ENCODE assay signal across 12 cellular contexts in genomic region chr1:155007253-155007828, GRCh38. TPM values are rescaled to one million over a fixed set of nuclear protein-coding genes. Genes with fewer than 3 reads are reported as not detected.
DNase-seq lines count a peak whose midpoint lies in the region; ATAC-seq, FAIRE-seq and TF ChIP-seq lines count a peak whose summit lies in the region.
"Had no signal": no experiment of that assay in that cellular context is flagged by ENCODE, and none has a peak within 500 bp of the region (broad histone marks: within the 10 kb centered on the region; RNA-seq: fewer than 3 reads in every experiment).

No MANE protein-coding gene starts in this region.

- H3K4me3 Mint-ChIP-seq in neural crest cell (peak overlapping the region; percentile 79), neural progenitor cell (no peak overlapping the region)
- H3K4me3 Mint-ChIP-seq: mesothelial cell of epicardium had no signal

- 76% methylated on average over 4 of the region's 6 CpGs for WGBS in A549 (ENCODE audit: missing lambda C conversion rate)
- WGBS in esophagus, 2 donors, result 31 to 42% methylated on average over 6 of the region's 6 CpGs

- H3K27ac ChIP-seq in A549, result peak overlapping the region; percentile 98 to 100
- no peak overlapping the region for H3K27ac ChIP-seq in OCI-LY7 (ENCODE audit: low read depth, low read length, poor library complexity, severe bottlenecking)
- H3K27ac ChIP-seq in esophagus (ENCODE audit: low read depth in 2 of 2, low read length in 1 of 2), result peak overlapping the region; percentile 98
- no peak overlapping the region for H3K27ac ChIP-seq in neural progenitor cell

- H3K36me3 Mint-ChIP-seq in neural crest cell (ENCODE audit: low read depth), result no peaks in the 10 kb centered on the region
- H3K36me3 Mint-ChIP-seq in neural progenitor cell, result no peaks in the 10 kb centered on the region
- H3K36me3 Mint-ChIP-seq: mesothelial cell of epicardium had no signal

- ATAC-seq in A549, result no peak
- ATAC-seq in GM21619 (IDR thresholded peaks at IDR 0.05; ENCODE audit: unreplicated experiment), result no peak

- no peaks in the 10 kb centered on the region for H3K27me3 ChIP-seq in esophagus (ENCODE audit: control insufficient read depth in 1 of 2, insufficient read depth in 2 of 2, low read length in 2 of 2)
- H3K27me3 ChIP-seq in neural progenitor cell, result no peaks in the 10 kb centered on the region

- H2AFZ ChIP-seq in OCI-LY7 (ENCODE audit: low read length) (no peak overlapping the region), neural progenitor cell (replicated peaks) (no peak overlapping the region)

- TF ChIP-seq CTCF in A549 (IDR thresholded peaks at IDR 0.05), result no peak
- TF ChIP-seq CTCF in OCI-LY7 (conservative IDR thresholded peaks at IDR 0.05; ENCODE audit: low read length), result no peak
- TF ChIP-seq CTCF in neural crest cell (conservative IDR thresholded peaks at IDR 0.05), result no peak
- TF ChIP-seq CTCF in neural progenitor cell (IDR thresholded peaks at IDR 0.05), result no peak

- DNase-seq in A549 (ENCODE audit: low read depth in 1 of 2, low spot score in 1 of 2) (no peak), OCI-LY7 (ENCODE audit: low spot score) (no peak), neural crest cell (ENCODE audit: low read depth, low spot score) (no peak), neural progenitor cell (ENCODE audit: low spot score) (no peak), occipital lobe (lab: John Stamatoyannopoulos, UW) (no peak), OCI-M2 (lab: John Stamatoyannopoulos, UW; ENCODE audit: unreplicated experiment) (no peak)
- DNase-seq: stimulated activated CD4-positive, alpha-beta T cell treated with anti-CD3 and anti-CD28 coated beads, Interleukin-4, amount 100 ng/mL, for 4 hours had no signal

- H3K9me3 Mint-ChIP-seq in neural crest cell (no peaks in the 10 kb centered on the region), neural progenitor cell (peaks cover 2% of the 10 kb centered on the region)
- H3K9me3 Mint-ChIP-seq: mesothelial cell of epicardium had no signal

- no peak for TF ChIP-seq RAD21 in A549 (conservative IDR thresholded peaks at IDR 0.05 in 1 of 2, IDR thresholded peaks at IDR 0.05 in 1 of 2)

- H3K4me3 ChIP-seq in A549 (no peak overlapping the region), OCI-LY7 (ENCODE audit: low read depth, low read length, poor library complexity, severe bottlenecking) (no peak overlapping the region), esophagus (ENCODE audit: low read depth in 1 of 2, low read length in 2 of 2) (peak overlapping the region in 1 of 2 donors; percentile 87), neural progenitor cell (no peak overlapping the region)

- peaks cover 10% of the 10 kb centered on the region; the same call in 1 of the 2 replicates for H3K79me2 ChIP-seq in OCI-LY7 (ENCODE audit: insufficient read depth, low read depth, low read length)
- peaks cover 42% of the 10 kb centered on the region for H3K79me2 ChIP-seq in neural progenitor cell (ENCODE audit: low read depth)

- no peak for TF ChIP-seq POLR2A in A549 (IDR thresholded peaks at IDR 0.05; ENCODE audit: low read length)

- H3K27ac Mint-ChIP-seq in neural crest cell (ENCODE audit: unreplicated experiment) (no peak overlapping the region), neural progenitor cell (no peak overlapping the region)

- POLR2A ChIA-PET in A549 (lab: Yijun Ruan, JAX) (interaction anchor here (1.0 kb wide), 1 partner anchor 8 kb away, joined by 3 read pairs; no protein-coding TSS in a partner anchor), OCI-LY7 (lab: Charles Lee) (no interaction called here)

- no peaks in the 10 kb centered on the region for H4K20me1 ChIP-seq in OCI-LY7 (ENCODE audit: insufficient read depth, low read length)
- no peaks in the 10 kb centered on the region for H4K20me1 ChIP-seq in neural progenitor cell (ENCODE audit: low read depth)

- H3K9me3 ChIP-seq in A549 (no peaks in the 10 kb centered on the region), OCI-LY7 (ENCODE audit: low read length) (no peaks in the 10 kb centered on the region), esophagus (ENCODE audit: control insufficient read depth in 2 of 2, insufficient read depth in 1 of 2, low read depth in 1 of 2, low read length in 1 of 2) (no peaks in the 10 kb centered on the region), neural progenitor cell (ENCODE audit: low read depth) (no peaks in the 10 kb centered on the region)

- peak overlapping the region; percentile 88 for H3K4me2 ChIP-seq in A549
- H3K4me2 ChIP-seq in OCI-LY7 (ENCODE audit: low read length), result 0 out of 2 replicates have a peak overlapping the region, but pooled peaks have one; percentile 3
- H3K4me2 ChIP-seq in neural progenitor cell, result no peak overlapping the region

- CTCF ChIA-PET in A549 (lab: Yijun Ruan, JAX), result interaction anchor here (1.0 to 1.9 kb wide), 2 partner anchors 84 to 160 kb away, joined by 3 to 4 read pairs; no protein-coding TSS in a partner anchor
- CTCF ChIA-PET in OCI-LY7 (lab: Charles Lee; ENCODE audit: unreplicated experiment), result no interaction called here

- H3K4me1 Mint-ChIP-seq in neural crest cell (peaks cover 24% of the 10 kb centered on the region), neural progenitor cell (peaks cover 23% of the 10 kb centered on the region)

- H3K9ac ChIP-seq in neural progenitor cell, result no peak overlapping the region

- H3F3A ChIP-seq in neural progenitor cell (ENCODE audit: low read depth), result peaks cover 19% of the 10 kb centered on the region

- BruUV-seq in OCI-LY7 (replicated peaks; lab: Mats Ljungman, UMichigan), result no TSS peak

- no peaks in the 10 kb centered on the region for H3K27me3 Mint-ChIP-seq in neural crest cell (ENCODE audit: low read depth)
- H3K27me3 Mint-ChIP-seq in neural progenitor cell (ENCODE audit: insufficient read depth, low read depth), result peaks cover 5% of the 10 kb centered on the region

- peaks cover 81% of the 10 kb centered on the region for H3K4me1 ChIP-seq in A549
- peaks cover 67% of the 10 kb centered on the region for H3K4me1 ChIP-seq in OCI-LY7 (ENCODE audit: insufficient read depth, low read length, poor library complexity, severe bottlenecking)
- peaks cover 11 to 39% of the 10 kb centered on the region in 2 donors for H3K4me1 ChIP-seq in esophagus (ENCODE audit: control insufficient read depth in 2 of 2, insufficient read depth in 2 of 2, low read length in 1 of 2)
- H3K4me1 ChIP-seq in neural progenitor cell, result peaks cover 42% of the 10 kb centered on the region

- TF ChIP-seq EP300 in A549 (IDR thresholded peaks at IDR 0.05), result no peak

- FAIRE-seq in A549 (lab: Jason Lieb, UNC), result no peak

- no peaks in the 10 kb centered on the region for H3K9me2 ChIP-seq in OCI-LY7 (ENCODE audit: insufficient read depth, low read length)

- no peaks in the 10 kb centered on the region for H3K36me3 ChIP-seq in OCI-LY7 (ENCODE audit: insufficient read depth, low read length)
- H3K36me3 ChIP-seq in esophagus (ENCODE audit: control insufficient read depth in 2 of 2, insufficient read depth in 2 of 2, low read length in 1 of 2), result peaks cover 0 to 3% of the 10 kb centered on the region in 2 donors
- H3K36me3 ChIP-seq in neural progenitor cell, result no peaks in the 10 kb centered on the region

- intact Hi-C loops in OCI-LY7 (cut with micrococcal nuclease; ENCODE audit: unreplicated experiment), result no loop called here

RNA-seq across cellular contexts. Expression of gene ZBTB7B, which starts 4.7 kb away (rescaled TPM):
- polyA plus RNA-seq in A549 (2011; rRNA removed), result 20.5 and 20.8 TPM in 2 replicates
- 28.8 and 32.2 TPM in 2 replicates for polyA plus RNA-seq in A549 (2012; cell fraction: cytosol; rRNA removed)
- 60.8 and 82.4 TPM in 2 replicates for polyA plus RNA-seq in A549 (2012; cell fraction: nucleus; rRNA removed)
- 24.7 to 30.7 TPM (median 29.0 TPM) in 3 replicates for polyA plus RNA-seq in A549 (2017; fragmentation: RNase III; extraction: RNeasy Plus Mini Kit Qiagen cat#74134 plus additional on column Dnase treatment)
- polyA minus RNA-seq in A549 (2011; rRNA and poly(A)+ RNA removed), result 25.1 and 30.3 TPM in 2 replicates
- total RNA-seq in OCI-LY7 (2014; rRNA removed; shearing (Covaris generic)), result 14.2 and 16.3 TPM in 2 replicates
- total RNA-seq in OCI-LY7 (2022), result 22.2 and 23.2 TPM in 2 replicates
- polyA plus RNA-seq in esophagus, result 10 to 100 TPM; 71.7 to 95.8 TPM
- 5.9 and 6.9 TPM in 2 replicates for total RNA-seq in neural crest cell
- 4.7 and 15.7 TPM in 2 replicates for total RNA-seq in neural progenitor cell (ENCODE audit: low replicate concordance)
- total RNA-seq in occipital lobe, result 1.7 TPM

RNA-seq across cellular contexts. Expression of gene LENEP, which starts 14.0 kb away (rescaled TPM):
- polyA plus RNA-seq in A549 (2011; rRNA removed) (0.32 TPM in 1 of 2 replicates, not detected in the other), A549 (2017; fragmentation: RNase III; extraction: RNeasy Plus Mini Kit Qiagen cat#74134 plus additional on column Dnase treatment) (not detected in 3 replicates), esophagus (under 1 TPM in 1 of 2 donors, not detected in 1; 0.22 TPM)
- polyA plus RNA-seq in A549 (2012; cell fraction: cytosol; rRNA removed), result 0.09 TPM in 1 of 2 replicates, not detected in the other
- 0.55 and 0.58 TPM in 2 replicates for polyA plus RNA-seq in A549 (2012; cell fraction: nucleus; rRNA removed)
- polyA minus RNA-seq in A549 (2011; rRNA and poly(A)+ RNA removed), result 1.9 and 5.0 TPM in 2 replicates
- total RNA-seq in OCI-LY7 (2014; rRNA removed; shearing (Covaris generic)), result 0.95 and 2.3 TPM in 2 replicates
- total RNA-seq in OCI-LY7 (2022) (0.78 and 1.5 TPM in 2 replicates), neural crest cell (1.9 and 2.5 TPM in 2 replicates), neural progenitor cell (ENCODE audit: low replicate concordance) (not detected in 2 replicates), occipital lobe (2.7 TPM)
- total RNA-seq: fibroblast of lung, H4 had no signal
- polyA plus RNA-seq: fibroblast of lung had no signal

RNA-seq across cellular contexts. Expression of gene FLAD1, which starts 24.2 kb away (rescaled TPM):
- 43.5 and 57.1 TPM in 2 replicates for polyA plus RNA-seq in A549 (2011; rRNA removed)
- polyA plus RNA-seq in A549 (2012; cell fraction: cytosol; rRNA removed), result 75.4 and 84.9 TPM in 2 replicates
- 122 and 131 TPM in 2 replicates for polyA plus RNA-seq in A549 (2012; cell fraction: nucleus; rRNA removed)
- 34.1 to 38.2 TPM (median 36.0 TPM) in 3 replicates for polyA plus RNA-seq in A549 (2017; fragmentation: RNase III; extraction: RNeasy Plus Mini Kit Qiagen cat#74134 plus additional on column Dnase treatment)
- 96.6 and 131 TPM in 2 replicates for polyA minus RNA-seq in A549 (2011; rRNA and poly(A)+ RNA removed)
- total RNA-seq in OCI-LY7 (2014; rRNA removed; shearing (Covaris generic)), result 52.7 and 55.7 TPM in 2 replicates
- total RNA-seq in OCI-LY7 (2022), result 57.0 and 57.9 TPM in 2 replicates
- 10 to 100 TPM; 27.1 TPM for polyA plus RNA-seq in esophagus
- total RNA-seq in neural crest cell, result 76.3 and 81.9 TPM in 2 replicates
- total RNA-seq in neural progenitor cell (ENCODE audit: low replicate concordance), result 19.3 and 47.4 TPM in 2 replicates
- 17.2 TPM for total RNA-seq in occipital lobe

RNA-seq across cellular contexts. Expression of gene DCST2, which starts 26.2 kb away (rescaled TPM):
- 1.0 and 1.5 TPM in 2 replicates for polyA plus RNA-seq in A549 (2011; rRNA removed)
- 0.63 and 0.76 TPM in 2 replicates for polyA plus RNA-seq in A549 (2012; cell fraction: cytosol; rRNA removed)
- polyA plus RNA-seq in A549 (2012; cell fraction: nucleus; rRNA removed), result 6.2 and 11.1 TPM in 2 replicates
- 0.23 to 0.46 TPM (median 0.43 TPM) in 3 replicates for polyA plus RNA-seq in A549 (2017; fragmentation: RNase III; extraction: RNeasy Plus Mini Kit Qiagen cat#74134 plus additional on column Dnase treatment)
- polyA minus RNA-seq in A549 (2011; rRNA and poly(A)+ RNA removed), result 0.73 and 0.83 TPM in 2 replicates
- 0.85 and 1.7 TPM in 2 replicates for total RNA-seq in OCI-LY7 (2014; rRNA removed; shearing (Covaris generic))
- 2.0 and 3.9 TPM in 2 replicates for total RNA-seq in OCI-LY7 (2022)
- polyA plus RNA-seq in esophagus, result 10 to 100 TPM in 1 of 2 donors, 1 to 10 TPM in 1; 1.7 to 10.1 TPM
- 1.3 and 3.4 TPM in 2 replicates for total RNA-seq in neural crest cell
- total RNA-seq in neural progenitor cell (ENCODE audit: low replicate concordance), result 1.8 and 2.0 TPM in 2 replicates
- total RNA-seq in occipital lobe, result 0.16 TPM
- total RNA-seq: H4 had no signal

RNA-seq across cellular contexts. Expression of gene DCST1, which starts 26.3 kb away (rescaled TPM):
- 0.06 TPM in 1 of 2 replicates, not detected in the other for polyA plus RNA-seq in A549 (2011; rRNA removed)
- polyA plus RNA-seq in A549 (2012; cell fraction: cytosol; rRNA removed), result 0.03 and 0.04 TPM in 2 replicates
- polyA plus RNA-seq in A549 (2012; cell fraction: nucleus; rRNA removed), result 0.08 TPM in 1 of 2 replicates, not detected in the other
- not detected in 3 replicates for polyA plus RNA-seq in A549 (2017; fragmentation: RNase III; extraction: RNeasy Plus Mini Kit Qiagen cat#74134 plus additional on column Dnase treatment)
- polyA minus RNA-seq in A549 (2011; rRNA and poly(A)+ RNA removed), result 0.25 TPM in 1 of 2 replicates, not detected in the other
- total RNA-seq in OCI-LY7 (2014; rRNA removed; shearing (Covaris generic)), result not detected in 2 replicates
- total RNA-seq in OCI-LY7 (2022), result not detected in 2 replicates
- under 1 TPM; 0.14 to 0.29 TPM for polyA plus RNA-seq in esophagus
- not detected in 2 replicates for total RNA-seq in neural crest cell
- total RNA-seq in neural progenitor cell (ENCODE audit: low replicate concordance), result not detected in 2 replicates
- not detected for total RNA-seq in occipital lobe
- total RNA-seq: fibroblast of lung, H4 had no signal
- polyA plus RNA-seq: fibroblast of lung had no signal

Comparison
In these comparisons a context has a peak if more than half of its experiments do, and no peak if none do; other contexts are left out.
1. H3K27ac ChIP-seq: peak in A549 (2 of 2) and esophagus (2 of 2); none in OCI-LY7 (single experiment) and neural progenitor cell (single experiment).